8 cellular contexts compared by ENCODE assay signal in genomic region chr17:66567234-66568170, GRCh38.
DNase-seq lines count a peak whose midpoint lies in the region; ATAC-seq, FAIRE-seq and TF ChIP-seq lines count a peak whose summit lies in the region.

No MANE protein-coding gene starts in this region.

- no peaks in the 10 kb centered on the region for H3K9me2 ChIP-seq in PC-9 (ENCODE audit: insufficient read depth)

- no peaks in the 10 kb centered on the region for H3K27me3 Mint-ChIP-seq in activated T-helper 1 cell treated with anti-CD3 and anti-CD28 coated beads, Interleukin-12 subunit alpha, Interleukin-12 subunit beta, Interleukin-2, Interleukin-4 antibody, amounts not matched to agents 30 ng/mL and 10 ng/mL and 1 ng/mL, durations not matched to agents 14 hours and 24 hours and 36 hours (ENCODE audit: insufficient read depth)

- H3K27ac ChIP-seq in PC-9 (peak overlapping the region; percentile 53), testis (no peak overlapping the region)

- POLR2A ChIA-PET in AG04449 (lab: Yijun Ruan, JAX) (interaction anchor here (1.0 to 1.5 kb wide), 2 partner anchors 17 to 291 kb away, joined by 3 to 4 read pairs; no protein-coding TSS in a partner anchor), PC-9 (lab: Charles Lee; ENCODE audit: unreplicated experiment) (no interaction called here)

- peak overlapping the region; percentile 25 for H3K27ac Mint-ChIP-seq in activated T-helper 1 cell treated with anti-CD3 and anti-CD28 coated beads, Interleukin-12 subunit alpha, Interleukin-12 subunit beta, Interleukin-2, Interleukin-4 antibody, amounts not matched to agents 30 ng/mL and 10 ng/mL and 1 ng/mL, durations not matched to agents 14 hours and 24 hours and 36 hours

- H3F3A ChIP-seq in PC-9 (ENCODE audit: insufficient read depth, low read depth): peaks cover 25% of the 10 kb centered on the region; the same call in 1 of the 2 replicates

- peak; percentile 84 for TF ChIP-seq CTCF in AG04449 (IDR thresholded peaks at IDR 0.05; ENCODE audit: insufficient read depth, low read length, missing control alignments)
- peak; percentile 86 for TF ChIP-seq CTCF in PC-9 (conservative IDR thresholded peaks at IDR 0.05)
- TF ChIP-seq CTCF in fibroblast of villous mesenchyme (IDR thresholded peaks at IDR 0.05; ENCODE audit: insufficient read depth, low read depth, low read length): peak; percentile 91
- TF ChIP-seq CTCF in testis (IDR thresholded peaks at IDR 0.05): peak; percentile 64 to 80 (median 74)

- 71 to 78% methylated on average over 15 of the region's 15 CpGs for WGBS in testis, 2 donors

- CTCF ChIA-PET in AG04449 (lab: Yijun Ruan, JAX) (interaction anchor here (0.6 to 5.4 kb wide), 42 partner anchors 9 to 377 kb away, joined by 3 to 40 read pairs (median 4); no protein-coding TSS in a partner anchor), PC-9 (lab: Charles Lee) (interaction anchor here (0.5 to 1.2 kb wide), 3 partner anchors 106 to 313 kb away, joined by 3 to 8 read pairs (median 4); no protein-coding TSS in a partner anchor)

- peak; percentile 74 for DNase-seq in AG04449 (ENCODE audit: low read depth, low spot score)
- peak; percentile 36 for DNase-seq in GM18507 (ENCODE audit: extremely low spot score, insufficient read length, low read depth)
- DNase-seq in PC-9: peak; percentile 71 to 95
- peak; percentile 63 for DNase-seq in activated T-helper 1 cell treated with anti-CD3 and anti-CD28 coated beads, Interleukin-12 subunit alpha, Interleukin-12 subunit beta, Interleukin-2, Interleukin-4 antibody, amounts not matched to agents 30 ng/mL and 10 ng/mL and 1 ng/mL, durations not matched to agents 14 hours and 24 hours and 36 hours (ENCODE audit: low spot score)
- DNase-seq in fibroblast of villous mesenchyme (ENCODE audit: low read depth): peak; percentile 88
- peak in 52 of 56 donors; percentile 11 to 87 (median 62) for DNase-seq in nucleus accumbens (lab: John Stamatoyannopoulos, UW)
- peak; percentile 91 for DNase-seq in testis

- H3K9me3 ChIP-seq in PC-9 (ENCODE audit: insufficient read depth, low read depth) (no peaks in the 10 kb centered on the region), testis (no peaks in the 10 kb centered on the region)

- no peaks in the 10 kb centered on the region for H4K20me1 ChIP-seq in PC-9 (ENCODE audit: insufficient read depth)

- H3K4me1 ChIP-seq in PC-9 (replicated peaks; ENCODE audit: insufficient read depth): peaks cover 34% of the 10 kb centered on the region
- no peaks in the 10 kb centered on the region for H3K4me1 ChIP-seq in testis

- no peak overlapping the region for H3K4me3 ChIP-seq in AG04449 (ENCODE audit: low read depth, low read length)
- H3K4me3 ChIP-seq in PC-9: no peak overlapping the region
- no peak overlapping the region for H3K4me3 ChIP-seq in fibroblast of villous mesenchyme (ENCODE audit: low read depth, low read length)
- no peak overlapping the region for H3K4me3 ChIP-seq in testis

- peaks cover 20% of the 10 kb centered on the region for H3K36me3 Mint-ChIP-seq in activated T-helper 1 cell treated with anti-CD3 and anti-CD28 coated beads, Interleukin-12 subunit alpha, Interleukin-12 subunit beta, Interleukin-2, Interleukin-4 antibody, amounts not matched to agents 30 ng/mL and 10 ng/mL and 1 ng/mL, durations not matched to agents 14 hours and 24 hours and 36 hours (ENCODE audit: low read depth)

- peaks cover 5% of the 10 kb centered on the region; the same call in 1 of the 2 replicates for H3K79me2 ChIP-seq in PC-9 (ENCODE audit: low read depth)

- no peaks in the 10 kb centered on the region for H3K36me3 ChIP-seq in PC-9 (ENCODE audit: low read depth)
- no peaks in the 10 kb centered on the region for H3K36me3 ChIP-seq in testis (ENCODE audit: low read depth, missing control alignments)

- TF ChIP-seq POLR2A in testis (IDR thresholded peaks at IDR 0.05): no peak

- peak overlapping the region; percentile 37; the same call in 1 of the 2 replicates for H3K4me2 ChIP-seq in PC-9

- intact Hi-C loops in PC-9 (cut with micrococcal nuclease; ENCODE audit: unreplicated experiment): loop anchor here (1.0 to 10.0 kb wide), 7 partner anchors 70 to 312 kb away; partner anchors contain the start of gene PRKCA
- intact Hi-C loops in activated T-helper 1 cell treated with anti-CD3 and anti-CD28 coated beads, Interleukin-12 subunit alpha, Interleukin-12 subunit beta, Interleukin-2, Interleukin-4 antibody, amounts not matched to agents 30 ng/mL and 10 ng/mL and 1 ng/mL, durations not matched to agents 14 hours and 24 hours and 36 hours (cut with micrococcal nuclease): loop anchor here (1.0 to 5.0 kb wide), 8 partner anchors 65 to 375 kb away; partner anchors contain the start of gene CEP112
- intact Hi-C loops in testis (cut with DNase I; ENCODE audit: low total_unique reads): no loop called here

- peak; percentile 54 for ATAC-seq in HG03442 (IDR thresholded peaks at IDR 0.05; ENCODE audit: unreplicated experiment)

- BruUV-seq in PC-9 (replicated peaks; lab: Mats Ljungman, UMichigan): TSS peak; percentile 92

- FAIRE-seq in GM18507 (lab: Jason Lieb, UNC): peak; percentile 83

- no peaks in the 10 kb centered on the region for H3K27me3 ChIP-seq in PC-9 (ENCODE audit: insufficient read depth, low read depth)
- no peaks in the 10 kb centered on the region for H3K27me3 ChIP-seq in testis

- H2AFZ ChIP-seq in PC-9: no peak overlapping the region

- peaks cover 37% of the 10 kb centered on the region for H3K4me1 Mint-ChIP-seq in activated T-helper 1 cell treated with anti-CD3 and anti-CD28 coated beads, Interleukin-12 subunit alpha, Interleukin-12 subunit beta, Interleukin-2, Interleukin-4 antibody, amounts not matched to agents 30 ng/mL and 10 ng/mL and 1 ng/mL, durations not matched to agents 14 hours and 24 hours and 36 hours (ENCODE audit: low read depth)

- H3K4me3 Mint-ChIP-seq in activated T-helper 1 cell treated with anti-CD3 and anti-CD28 coated beads, Interleukin-12 subunit alpha, Interleukin-12 subunit beta, Interleukin-2, Interleukin-4 antibody, amounts not matched to agents 30 ng/mL and 10 ng/mL and 1 ng/mL, durations not matched to agents 14 hours and 24 hours and 36 hours: no peak overlapping the region

- H3K9me3 Mint-ChIP-seq in activated T-helper 1 cell treated with anti-CD3 and anti-CD28 coated beads, Interleukin-12 subunit alpha, Interleukin-12 subunit beta, Interleukin-2, Interleukin-4 antibody, amounts not matched to agents 30 ng/mL and 10 ng/mL and 1 ng/mL, durations not matched to agents 14 hours and 24 hours and 36 hours: no peaks in the 10 kb centered on the region

Comparison
In these comparisons a context has a peak if more than half of its experiments do, and no peak if none do; other contexts are left out.
1. DNase-seq: peak in every context shown above with its lines; median percentile 91 in testis; 88 in fibroblast of villous mesenchyme; 83 in PC-9; 74 in AG04449; 63 in activated T-helper 1 cell treated with anti-CD3 and anti-CD28 coated beads, Interleukin-12 subunit alpha, Interleukin-12 subunit beta, Interleukin-2, Interleukin-4 antibody, amounts not matched to agents 30 ng/mL and 10 ng/mL and 1 ng/mL, durations not matched to agents 14 hours and 24 hours and 36 hours; 62 in nucleus accumbens; 36 in GM18507.